In the genomic region with DNA sequence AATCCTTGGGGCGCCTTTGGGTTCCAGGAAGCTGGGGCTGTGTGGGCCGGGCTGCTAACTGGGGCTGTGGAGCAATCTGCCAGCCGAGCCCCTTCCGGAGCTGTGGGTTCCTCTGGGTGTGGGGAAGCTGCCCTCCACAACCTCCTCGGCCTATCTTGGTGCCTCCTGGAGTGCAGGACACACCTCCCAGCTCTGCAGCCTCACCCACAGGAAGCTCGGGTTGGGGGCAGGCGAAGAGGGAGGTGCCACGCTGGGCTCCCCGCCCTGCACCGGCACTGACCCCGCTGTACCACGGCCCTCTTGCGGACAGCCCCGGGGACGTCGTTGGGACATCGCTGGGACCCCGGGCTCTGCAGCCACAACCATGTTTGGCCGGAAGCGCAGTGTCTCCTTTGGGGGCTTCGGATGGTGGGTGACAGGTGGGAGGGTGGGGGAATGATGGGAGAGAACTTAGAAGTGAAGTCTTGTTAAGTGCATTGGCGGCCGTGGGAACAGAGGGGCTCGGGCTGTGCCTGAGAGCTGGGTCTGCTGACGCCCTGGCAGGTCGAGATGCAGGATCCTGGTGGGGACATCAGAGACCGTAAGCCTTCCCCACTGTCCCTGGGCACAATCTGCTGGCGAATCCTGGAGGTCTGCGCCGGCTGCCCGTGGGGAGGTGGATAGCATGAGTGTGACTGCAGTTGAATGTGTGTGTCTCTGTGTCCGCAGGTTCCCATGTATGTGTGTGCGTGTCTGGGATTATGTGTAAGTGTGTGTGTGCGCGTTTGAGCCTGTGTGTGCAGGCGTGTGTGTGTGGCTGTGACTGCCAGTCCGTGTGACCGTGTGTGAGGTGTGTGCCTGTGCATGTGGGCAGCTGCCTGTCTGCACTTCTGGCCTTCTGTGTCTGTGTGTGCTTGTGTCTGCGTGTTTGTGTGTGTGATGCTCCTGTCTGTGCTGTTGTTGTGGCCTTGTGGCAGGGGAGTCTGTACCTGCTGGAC, we compare ENCODE assay signal across 9 cellular contexts. TPM values are rescaled to one million over a fixed set of nuclear protein-coding genes. Genes with fewer than 3 reads are reported as not detected.
DNase-seq lines count a peak whose midpoint lies in the region; ATAC-seq, FAIRE-seq and TF ChIP-seq lines count a peak whose summit lies in the region.
"Had no signal": no experiment of that assay in that cellular context is flagged by ENCODE, and none has a peak within 500 bp of the region (broad histone marks: within the 10 kb centered on the region; RNA-seq: fewer than 3 reads in every experiment).

Gene RAP1GAP2, plus strand, starts transcription at position 275 of the 977 bp plus-strand sequence. Its CDS starts 90 bp downstream, at position 365.

- peak; percentile 69 to 82 for ATAC-seq in activated T-cell treated with anti-CD3 and anti-CD28 coated beads, Interleukin-2, amount 50 U/mL, for 4 hours
- peak; percentile 68 for ATAC-seq in left ventricle myocardium superior

- TF ChIP-seq CTCF in D721Med (IDR thresholded peaks at IDR 0.05; ENCODE audit: insufficient read depth, missing control alignments): no peak

- H3K4me1 Mint-ChIP-seq in activated T-cell treated with anti-CD3 and anti-CD28 coated beads, Interleukin-2, amount 50 U/mL, for 4 hours (ENCODE audit: low read depth): peaks cover 78% of the 10 kb centered on the region

- peak within 1 kb of the TSS; percentile 77 for H3K4me3 Mint-ChIP-seq in activated T-cell treated with anti-CD3 and anti-CD28 coated beads, Interleukin-2, amount 50 U/mL, for 4 hours

- H3K36me3 Mint-ChIP-seq in activated T-cell treated with anti-CD3 and anti-CD28 coated beads, Interleukin-2, amount 50 U/mL, for 4 hours (ENCODE audit: insufficient read depth): peaks cover 9% of the 10 kb centered on the region

- no peaks in the 10 kb centered on the region for H3K9me3 Mint-ChIP-seq in activated T-cell treated with anti-CD3 and anti-CD28 coated beads, Interleukin-2, amount 50 U/mL, for 4 hours

- intact Hi-C loops in left ventricle myocardium superior (cut with micrococcal nuclease): no loop called here

- no peak for FAIRE-seq in D721Med (lab: Jason Lieb, UNC)
- FAIRE-seq: islet of Langerhans had no signal

- H3K27me3 Mint-ChIP-seq in activated T-cell treated with anti-CD3 and anti-CD28 coated beads, Interleukin-2, amount 50 U/mL, for 4 hours (ENCODE audit: low read depth): no peaks in the 10 kb centered on the region

- DNase-seq in NOMO-1 treated with DMSO at 0.1 percent for 48 hours (lab: John Stamatoyannopoulos, UW; ENCODE audit: unreplicated experiment) (peak; percentile 98), left ventricle myocardium superior (peak; percentile 76), D721Med (ENCODE audit: insufficient read length, low spot score) (no peak), NCI-H187 (lab: John Stamatoyannopoulos, UW) (no peak), epidermal melanocyte (ENCODE audit: insufficient read length, low spot score) (no peak), middle frontal gyrus (ENCODE audit: extremely low spot score, low spot score) (no peak)
- DNase-seq in activated T-cell treated with anti-CD3 and anti-CD28 coated beads, Interleukin-2, amount 50 U/mL, for 4 hours: peak; percentile 37
- DNase-seq in stimulated activated CD4-positive, alpha-beta T cell treated with anti-CD3 and anti-CD28 coated beads, Interleukin-4, amount 100 ng/mL, for 24 hours: peak; percentile 63

RNA-seq across cellular contexts. Expression of gene RAP1GAP2, which starts in this region (rescaled TPM):
- 1 to 10 TPM in 2 of 3 donors, under 1 TPM in 1; 0.29 to 1.6 (median 1.2) TPM for total RNA-seq in activated T-cell treated with anti-CD3 and anti-CD28 coated beads, Interleukin-2, amount 50 U/mL, for 4 hours
- 48.9 TPM for total RNA-seq in left ventricle myocardium superior

Comparison
In these comparisons a context has a peak if more than half of its experiments do, and no peak if none do; other contexts are left out.
1. RNA of gene RAP1GAP2 (total RNA-seq): 48.9 TPM in left ventricle myocardium superior (single experiment); 0.29 to 1.6 TPM in activated T-cell treated with anti-CD3 and anti-CD28 coated beads, Interleukin-2, amount 50 U/mL, for 4 hours; every median in the first group is over 10 times any median in the second.
2. DNase-seq: peak in NOMO-1 treated with DMSO at 0.1 percent for 48 hours (single experiment), activated T-cell treated with anti-CD3 and anti-CD28 coated beads, Interleukin-2, amount 50 U/mL, for 4 hours (single experiment), left ventricle myocardium superior (single experiment) and stimulated activated CD4-positive, alpha-beta T cell treated with anti-CD3 and anti-CD28 coated beads, Interleukin-4, amount 100 ng/mL, for 24 hours (single experiment); none in D721Med (single experiment), NCI-H187 (0 of 2), epidermal melanocyte (single experiment) and middle frontal gyrus (single experiment).